In genomic region chr20:51541189-51542032, GRCh38 we compare ENCODE assay signal across 8 cellular contexts. TPM values are rescaled to one million over a fixed set of nuclear protein-coding genes. Genes with fewer than 3 reads are reported as not detected.
DNase-seq lines count a peak whose midpoint lies in the region; ATAC-seq and TF ChIP-seq lines count a peak whose summit lies in the region.

No MANE protein-coding gene starts in this region.

- H3K27ac ChIP-seq in naive thymus-derived CD4-positive, alpha-beta T cell (ENCODE audit: low read depth, low read length) = peak overlapping the region; percentile 96

- no peak overlapping the region for H3K4me3 ChIP-seq in epithelial cell of esophagus (ENCODE audit: low read length)
- H3K4me3 ChIP-seq in naive thymus-derived CD4-positive, alpha-beta T cell (ENCODE audit: low read length) = peak overlapping the region; percentile 68

- H3K9me3 ChIP-seq in naive thymus-derived CD4-positive, alpha-beta T cell (ENCODE audit: control insufficient read depth in 2 of 3, low read length in 3 of 3) = no peaks in the 10 kb centered on the region

- ATAC-seq in GM21576 (IDR thresholded peaks at IDR 0.05; ENCODE audit: unreplicated experiment) = peak; percentile 39
- ATAC-seq in naive thymus-derived CD4-positive, alpha-beta T cell = peak; percentile 87

- peaks cover 46 to 48% of the 10 kb centered on the region in 2 donors for H3K4me1 ChIP-seq in naive thymus-derived CD4-positive, alpha-beta T cell (ENCODE audit: control insufficient read depth in 2 of 2, insufficient read depth in 2 of 2, low read length in 2 of 2)

- H3K4me1 Mint-ChIP-seq in naive thymus-derived CD4-positive, alpha-beta T cell = peaks cover 38 to 62% (median 56%) of the 10 kb centered on the region in 7 donors

- CTCF ChIA-PET in naive thymus-derived CD4-positive, alpha-beta T cell (lab: Charles Lee) = interaction anchor here (1.2 to 2.3 kb wide), 7 partner anchors 13 to 169 kb away, joined by 3 to 6 read pairs (median 4); no protein-coding TSS in a partner anchor

- H3K36me3 Mint-ChIP-seq in naive thymus-derived CD4-positive, alpha-beta T cell = peaks cover 4 to 46% (median 18%) of the 10 kb centered on the region in 5 donors

- H3K27me3 ChIP-seq in naive thymus-derived CD4-positive, alpha-beta T cell (ENCODE audit: control insufficient read depth in 2 of 2, insufficient read depth in 2 of 2, low read length in 2 of 2) = no peaks in the 10 kb centered on the region

- no peak for TF ChIP-seq CTCF in epithelial cell of esophagus (IDR thresholded peaks at IDR 0.05; ENCODE audit: insufficient read depth, low read depth, low read length, missing control alignments)

- POLR2A ChIA-PET in naive thymus-derived CD4-positive, alpha-beta T cell (lab: Charles Lee) = interaction anchor here (0.6 to 3.5 kb wide), 10 partner anchors 15 to 141 kb away, joined by 3 to 21 read pairs (median 7); no protein-coding TSS in a partner anchor

- intact Hi-C loops in naive thymus-derived CD4-positive, alpha-beta T cell (cut with micrococcal nuclease) = loop anchor here (1.0 to 5.0 kb wide), 15 partner anchors 10 to 1729 kb away; partner anchors contain the start of genes DPM1 (in 2 of the 2), MOCS3 (in 2 of the 2) and SLC9A8 (in 1 of the 2)

- DNase-seq in CMK (ENCODE audit: low read depth) (peak; percentile 84), NCI-H2029 (lab: John Stamatoyannopoulos, UW) (peak; percentile 86), epithelial cell of esophagus (ENCODE audit: low read depth) (peak; percentile 42), NCI-H226 (no peak)
- peak; percentile 89 for DNase-seq in activated CD8-positive, alpha-beta memory T cell treated with anti-CD3 and anti-CD28 coated beads for 24 hours
- peak; percentile 46 to 89 (median 81) for DNase-seq in naive thymus-derived CD4-positive, alpha-beta T cell
- peak; percentile 65 to 81 (median 78) for DNase-seq in stimulated activated naive CD4-positive, alpha-beta T cell (lab: John Stamatoyannopoulos, UW)

- peak overlapping the region; percentile 93 to 100 (median 98) for H3K4me3 Mint-ChIP-seq in naive thymus-derived CD4-positive, alpha-beta T cell

- peaks cover 0 to 22% (median 0%) of the 10 kb centered on the region in 5 donors for H3K27me3 Mint-ChIP-seq in naive thymus-derived CD4-positive, alpha-beta T cell

- peaks cover 0 to 19% (median 0%) of the 10 kb centered on the region in 3 experiments for H3K36me3 ChIP-seq in naive thymus-derived CD4-positive, alpha-beta T cell (ENCODE audit: control insufficient read depth in 2 of 3, insufficient read depth in 3 of 3, low read length in 3 of 3)

- peaks cover 0 to 7% (median 0%) of the 10 kb centered on the region in 11 donors for H3K9me3 Mint-ChIP-seq in naive thymus-derived CD4-positive, alpha-beta T cell

- peak overlapping the region; percentile 88 to 100 (median 97) for H3K27ac Mint-ChIP-seq in naive thymus-derived CD4-positive, alpha-beta T cell

RNA-seq across cellular contexts. Expression of gene NFATC2, which starts 1.1 kb away (rescaled TPM):
- 10 to 100 TPM; 39.8 to 66.8 (median 44.8) TPM for total RNA-seq in naive thymus-derived CD4-positive, alpha-beta T cell
- polyA plus RNA-seq in naive thymus-derived CD4-positive, alpha-beta T cell = 10 to 100 TPM; 16.6 to 30.1 TPM
